In genomic region chr3:167864559-167864887, GRCh38 we compare ENCODE assay signal across 26 cellular contexts.
A peak's percentile ranks its signal among the peaks of the same experiment; 100 is the strongest.
DNase-seq lines count a peak whose midpoint lies in the region; ATAC-seq, FAIRE-seq and TF ChIP-seq lines count a peak whose summit lies in the region.
"Had no signal": no experiment of that assay in that cellular context is flagged by ENCODE, and none has a peak within 500 bp of the region (broad histone marks: within the 10 kb centered on the region; RNA-seq: fewer than 3 reads in every experiment).

No MANE protein-coding gene starts in this region.

- no peak for TF ChIP-seq EP300 in H1 (IDR thresholded peaks at IDR 0.05; ENCODE audit: borderline replicate concordance in 1 of 2, low read depth in 2 of 2, low read length in 2 of 2)

- H3K9me2 ChIP-seq in OCI-LY7 (ENCODE audit: insufficient read depth, low read length), result no peaks in the 10 kb centered on the region

- no peak overlapping the region for H4K91ac ChIP-seq in H1 (replicated peaks; ENCODE audit: insufficient read length, low read length)

- WGBS in H1 (ENCODE audit: extremely low coverage in 1 of 2, insufficient coverage in 1 of 2, insufficient read length in 1 of 2, insufficient replicate concordance in 2 of 2, low coverage in 1 of 2, low lambda C conversion rate in 2 of 2, missing lambda C conversion rate in 1 of 2), 2 experiments, result 91% methylated on average over 1 of the region's 1 CpG; no CpG with 5 or more reads in 1 of the 2 experiments

- H3K27ac ChIP-seq in OCI-LY7 (ENCODE audit: low read depth, low read length, poor library complexity, severe bottlenecking) (no peak overlapping the region), H1 (ENCODE audit: low read depth, low read length) (no peak overlapping the region), tibial artery (peak overlapping the region; percentile 6 to 25)
- H3K27ac ChIP-seq: body of pancreas, colonic mucosa, KMS-11, SK-N-MC, testis had no signal

- H4K5ac ChIP-seq in H1 (ENCODE audit: insufficient read length, low read depth, low read length), result no peak overlapping the region

- CTCF ChIA-PET in OCI-LY7 (lab: Charles Lee; ENCODE audit: unreplicated experiment) (interaction anchor here (1.0 kb wide), 1 partner anchor 11 kb away, joined by 3 read pairs; no protein-coding TSS in a partner anchor), H1 (lab: Charles Lee; ENCODE audit: partially characterized antibody) (no interaction called here)

- no peak overlapping the region for H3K23ac ChIP-seq in H1 (ENCODE audit: insufficient read length)

- H3K4me1 ChIP-seq in OCI-LY7 (ENCODE audit: insufficient read depth, low read length, poor library complexity, severe bottlenecking) (peaks cover 29% of the 10 kb centered on the region), H1 (replicated peaks in 1 of 4; ENCODE audit: control insufficient read depth in 3 of 4, insufficient read depth in 4 of 4, low read length in 3 of 4) (no peaks in the 10 kb centered on the region), tibial artery (peaks cover 0 to 36% (median 10%) of the 10 kb centered on the region in 4 donors)
- H3K4me1 ChIP-seq: body of pancreas, colonic mucosa, testis had no signal

- TF ChIP-seq CTCF in OCI-LY7 (conservative IDR thresholded peaks at IDR 0.05; ENCODE audit: low read length) (no peak), H1 (IDR thresholded peaks at IDR 0.05; ENCODE audit: control extremely low read depth in 1 of 3, insufficient read depth in 1 of 3, low read depth in 1 of 3, low read length in 3 of 3) (no peak), tibial artery (IDR thresholded peaks at IDR 0.05) (no peak)

- no peak overlapping the region for H3K14ac ChIP-seq in H1 (ENCODE audit: insufficient read length)

- H3K27me3 Mint-ChIP-seq in memory B cell, result no peaks in the 10 kb centered on the region

- no peak overlapping the region for H3K27ac Mint-ChIP-seq in memory B cell
- H3K27ac Mint-ChIP-seq: CD8-positive, alpha-beta memory T cell; endodermal cell; natural killer cell treated with Interleukin-12 subunit alpha and Interleukin-12 subunit beta and Interleukin-15 and Interleukin-18, amount 100 ng/mL, for 72 hours; stimulated activated effector memory CD8-positive, alpha-beta T cell treated with anti-CD3 and anti-CD28 coated beads, Interleukin-12 subunit alpha, Interleukin-12 subunit beta, amount 100 ng/mL, for 72 hours; WTC11 had no signal

- H3K23me2 ChIP-seq in H1 (ENCODE audit: low read depth, low read length), result no peaks in the 10 kb centered on the region

- H3K18ac ChIP-seq in H1 (ENCODE audit: extremely low read depth, low read length), result no peak overlapping the region

- no peaks in the 10 kb centered on the region for H4K20me1 ChIP-seq in OCI-LY7 (ENCODE audit: insufficient read depth, low read length)
- H4K20me1 ChIP-seq in H1 (replicated peaks in 1 of 2; ENCODE audit: control insufficient read depth in 1 of 2, insufficient read depth in 2 of 2, low read length in 2 of 2), result no peaks in the 10 kb centered on the region

- H2BK15ac ChIP-seq in H1 (ENCODE audit: low read length), result no peak overlapping the region

- H4K8ac ChIP-seq in H1 (ENCODE audit: extremely low read depth, insufficient read depth, low read length), result no peak overlapping the region

- H3K56ac ChIP-seq in H1 (replicated peaks; ENCODE audit: insufficient read length, low read depth, low read length), result no peak overlapping the region

- no peaks in the 10 kb centered on the region for H3K79me1 ChIP-seq in H1 (ENCODE audit: low read depth, low read length)

- FAIRE-seq in H1 (lab: Jason Lieb, UNC), result no peak
- FAIRE-seq: RCC 7860 had no signal

- TF ChIP-seq RAD21 in H1 (IDR thresholded peaks at IDR 0.05 in 1 of 2, conservative IDR thresholded peaks at IDR 0.05 in 1 of 2; ENCODE audit: low read depth in 2 of 2, low read length in 2 of 2), result no peak

- no peaks in the 10 kb centered on the region for H3K36me3 Mint-ChIP-seq in memory B cell
- H3K36me3 Mint-ChIP-seq: CD8-positive, alpha-beta memory T cell; natural killer cell treated with Interleukin-12 subunit alpha and Interleukin-12 subunit beta and Interleukin-15 and Interleukin-18, amount 100 ng/mL, for 72 hours; stimulated activated effector memory CD8-positive, alpha-beta T cell treated with anti-CD3 and anti-CD28 coated beads, Interleukin-12 subunit alpha, Interleukin-12 subunit beta, amount 100 ng/mL, for 72 hours; WTC11 had no signal

- no peaks in the 10 kb centered on the region for H3K27me3 ChIP-seq in H1 (replicated peaks in 1 of 4; ENCODE audit: control insufficient read depth in 3 of 4, extremely low read depth in 1 of 4, insufficient read depth in 3 of 4, low read length in 3 of 4)
- no peaks in the 10 kb centered on the region for H3K27me3 ChIP-seq in tibial artery
- H3K27me3 ChIP-seq: body of pancreas, colonic mucosa, esophagus squamous epithelium, testis had no signal

- in situ Hi-C loops in KBM-7 (cut with MboI; ENCODE audit: low pct_unique_long_range_greater_than_20kb, low sequenced_read_pairs), result no loop called here

- ATAC-seq in memory B cell (ENCODE audit: low read depth) (peak; percentile 19), HG02763 (IDR thresholded peaks at IDR 0.05; ENCODE audit: unreplicated experiment) (no peak)
- ATAC-seq: body of pancreas; natural killer cell treated with Interleukin-12 subunit alpha and Interleukin-12 subunit beta and Interleukin-15 and Interleukin-18, amount 100 ng/mL, for 72 hours; WTC11 had no signal

- H3K4me3 Mint-ChIP-seq in memory B cell, result no peak overlapping the region
- H3K4me3 Mint-ChIP-seq: CD8-positive, alpha-beta memory T cell; endodermal cell; natural killer cell treated with Interleukin-12 subunit alpha and Interleukin-12 subunit beta and Interleukin-15 and Interleukin-18, amount 100 ng/mL, for 72 hours; stimulated activated effector memory CD8-positive, alpha-beta T cell treated with anti-CD3 and anti-CD28 coated beads, Interleukin-12 subunit alpha, Interleukin-12 subunit beta, amount 100 ng/mL, for 72 hours; WTC11 had no signal

- H2AFZ ChIP-seq in OCI-LY7 (ENCODE audit: low read length), result peak overlapping the region; percentile 79; the same call in 1 of the 2 replicates
- H2AFZ ChIP-seq in H1 (ENCODE audit: low read length), result 0 out of 2 replicates have a peak overlapping the region, but pooled peaks have one; percentile 13

- no peak overlapping the region for H2BK12ac ChIP-seq in H1 (ENCODE audit: low read depth, low read length)

- H3K4me3 ChIP-seq in OCI-LY7 (ENCODE audit: low read depth, low read length, poor library complexity, severe bottlenecking), result no peak overlapping the region
- H3K4me3 ChIP-seq in H1 (ENCODE audit: extremely low read depth in 1 of 4, insufficient read depth in 2 of 4, low read depth in 3 of 4, low read length in 4 of 4), result no peak overlapping the region
- no peak overlapping the region for H3K4me3 ChIP-seq in tibial artery
- H3K4me3 ChIP-seq: body of pancreas, colonic mucosa, esophagus squamous epithelium, SK-N-MC, testis had no signal

- no peak for DNase-seq in OCI-LY7 (ENCODE audit: low spot score)
- no peak for DNase-seq in H1 (ENCODE audit: low read depth in 1 of 2, low spot score in 2 of 2)
- DNase-seq in memory B cell (ENCODE audit: low spot score in 2 of 2), result no peak
- DNase-seq in tibial artery, result peak in 1 of 2 donors; percentile 26
- no peak for DNase-seq in activated gamma-delta T cell treated with Interleukin-2 at 50 U/mL for 16 hours
- DNase-seq in KBM-7, result no peak
- DNase-seq: activated effector memory CD4-positive, alpha-beta T cell treated with anti-CD3 and anti-CD28 coated beads, Interleukin-2, amount 50 U/mL, for 16 hours; body of pancreas; CD8-positive, alpha-beta memory T cell; colonic mucosa; endodermal cell; esophagus squamous epithelium; HCEC 1CT; kidney glomerular epithelial cell; midbrain; NCI-H187 treated with DMSO at 0.1 percent for 48 hours; stimulated activated CD4-positive, alpha-beta T cell treated with anti-CD3 and anti-CD28 coated beads, Interleukin-1b, Interleukin-23, amount 100 ng/mL, for 48 hours; T-helper 2 cell; testis had no signal

- intact Hi-C loops in OCI-LY7 (cut with micrococcal nuclease; ENCODE audit: unreplicated experiment) (no loop called here), tibial artery (cut with DNase I; ENCODE audit: low total_unique reads) (no loop called here)

- H3K79me2 ChIP-seq in OCI-LY7 (ENCODE audit: insufficient read depth, low read depth, low read length) (no peaks in the 10 kb centered on the region), H1 (ENCODE audit: control insufficient read depth in 1 of 2, insufficient read depth in 2 of 2, low read length in 2 of 2) (no peaks in the 10 kb centered on the region)

- BruUV-seq in OCI-LY7 (replicated peaks; lab: Mats Ljungman, UMichigan), result no TSS peak

- H3K4me1 Mint-ChIP-seq in memory B cell, result peaks cover 18% of the 10 kb centered on the region
- H3K4me1 Mint-ChIP-seq: CD8-positive, alpha-beta memory T cell; stimulated activated effector memory CD8-positive, alpha-beta T cell treated with anti-CD3 and anti-CD28 coated beads, Interleukin-12 subunit alpha, Interleukin-12 subunit beta, amount 100 ng/mL, for 72 hours had no signal

- H3K4me2 ChIP-seq in OCI-LY7 (ENCODE audit: low read length) (peak overlapping the region; percentile 48; the same call in 1 of the 2 replicates), H1 (ENCODE audit: insufficient read depth in 1 of 2, low read depth in 2 of 2, low read length in 2 of 2) (no peak overlapping the region)
- H3K4me2 ChIP-seq: KMS-11 had no signal

- H2AK5ac ChIP-seq in H1 (ENCODE audit: low read depth, low read length), result no peak overlapping the region

- H2BK20ac ChIP-seq in H1 (ENCODE audit: low read length), result no peak overlapping the region

- no peak overlapping the region for H3K4ac ChIP-seq in H1 (replicated peaks; ENCODE audit: insufficient read length, low read depth, low read length)

- TF ChIP-seq POLR2A in H1 (IDR thresholded peaks at IDR 0.05; ENCODE audit: control extremely low read depth in 1 of 2, low read depth in 2 of 2, low read length in 2 of 2), result no peak

- H3K9me3 ChIP-seq in OCI-LY7 (ENCODE audit: low read length) (no peaks in the 10 kb centered on the region), H1 (ENCODE audit: insufficient read depth in 2 of 2, low read depth in 1 of 2, low read length in 1 of 2) (peaks cover 0 to 2% of the 10 kb centered on the region in 2 experiments; a peak in 1 of 4 replicates), tibial artery (no peaks in the 10 kb centered on the region)
- H3K9me3 ChIP-seq: body of pancreas, colonic mucosa, esophagus squamous epithelium, testis had no signal

- POLR2A ChIA-PET in OCI-LY7 (lab: Charles Lee) (interaction anchor here (1.0 to 1.6 kb wide), 4 partner anchors 10 to 129 kb away, joined by 3 to 5 read pairs (median 4); partner anchors contain the start of gene SERPINI1), H1 (lab: Charles Lee; ENCODE audit: partially characterized antibody) (no interaction called here)

- H2BK120ac ChIP-seq in H1 (replicated peaks; ENCODE audit: low read depth, low read length), result no peak overlapping the region

- H3K9ac ChIP-seq in H1 (replicated peaks in 1 of 4; ENCODE audit: extremely low read depth in 1 of 4, low read depth in 3 of 4, low read length in 3 of 4), result no peak overlapping the region
- H3K9ac ChIP-seq: KMS-11 had no signal

- H3K36me3 ChIP-seq in OCI-LY7 (ENCODE audit: insufficient read depth, low read length) (no peaks in the 10 kb centered on the region), H1 (ENCODE audit: control insufficient read depth in 2 of 4, insufficient read depth in 4 of 4, low read length in 3 of 4) (no peaks in the 10 kb centered on the region), tibial artery (no peaks in the 10 kb centered on the region)
- H3K36me3 ChIP-seq: colonic mucosa, esophagus squamous epithelium had no signal

- no peak overlapping the region for H2BK5ac ChIP-seq in H1 (ENCODE audit: low read depth, low read length)

- H3K9me3 Mint-ChIP-seq in memory B cell, result peaks cover 3% of the 10 kb centered on the region
- H3K9me3 Mint-ChIP-seq: CD8-positive, alpha-beta memory T cell; endodermal cell; natural killer cell treated with Interleukin-12 subunit alpha and Interleukin-12 subunit beta and Interleukin-15 and Interleukin-18, amount 100 ng/mL, for 72 hours; stimulated activated effector memory CD8-positive, alpha-beta T cell treated with anti-CD3 and anti-CD28 coated beads, Interleukin-12 subunit alpha, Interleukin-12 subunit beta, amount 100 ng/mL, for 72 hours had no signal

Comparison
In these comparisons a context has a peak if more than half of its experiments do, and no peak if none do; other contexts are left out.
1. H3K27ac ChIP-seq: peak in tibial artery (2 of 2); none in OCI-LY7 (single experiment) and H1 (single experiment).